Comparison of ENCODE assay signal across 23 cellular contexts in genomic region chr5:178564842-178565550, GRCh38.
"Had no signal": no experiment of that assay in that cellular context is flagged by ENCODE, and none has a peak within 500 bp of the region (broad histone marks: within the 10 kb centered on the region; RNA-seq: fewer than 3 reads in every experiment).

No MANE protein-coding gene starts in this region.

- H3K36me3 ChIP-seq: colonic mucosa, esophagus muscularis mucosa, left ventricle myocardium inferior had no signal

- DNase-seq: activated CD4-positive, alpha-beta memory T cell treated with anti-CD3 and anti-CD28 coated beads for 36 hours; activated CD4-positive, alpha-beta T cell treated with anti-CD3 and anti-CD28 coated beads for 48 hours; activated effector memory CD4-positive, alpha-beta T cell treated with Interleukin-2 at 50 U/mL for 16 hours; activated naive CD4-positive, alpha-beta T cell treated with anti-CD3 and anti-CD28 coated beads, Interleukin-2, amount 10 ng/mL, durations not matched to agents 7 days and 5 days; activated T-cell treated with anti-CD3 and anti-CD28 coated beads, Interleukin-2, amount 50 U/mL, for 72 hours; amygdala; colonic mucosa; dorsolateral prefrontal cortex; effector memory CD8-positive, alpha-beta T cell; kidney glomerular epithelial cell; left ventricle myocardium inferior; midbrain; small intestine; stimulated activated CD4-positive, alpha-beta T cell treated with anti-CD3 and anti-CD28 coated beads, Interleukin-15, amount 100 ng/mL, for 24 hours; stimulated activated CD8-positive, alpha-beta memory T cell treated with anti-CD3 and anti-CD28 coated beads, Interleukin-4, amount 100 ng/mL, for 48 hours; stimulated activated naive CD4-positive, alpha-beta T cell; testis had no signal

- H3K36me3 Mint-ChIP-seq: activated CD4-positive, alpha-beta memory T cell treated with anti-CD3 and anti-CD28 coated beads for 36 hours; activated naive CD4-positive, alpha-beta T cell treated with anti-CD3 and anti-CD28 coated beads, Interleukin-2, amount 10 ng/mL, durations not matched to agents 7 days and 5 days; natural killer cell treated with Interleukin-12 subunit alpha and Interleukin-12 subunit beta and Interleukin-15 and Interleukin-18, amount 100 ng/mL, for 72 hours had no signal

- H3K27ac ChIP-seq: colonic mucosa, dorsolateral prefrontal cortex, esophagus muscularis mucosa, left ventricle myocardium inferior, testis had no signal

- H3K4me1 Mint-ChIP-seq: activated naive CD4-positive, alpha-beta T cell treated with anti-CD3 and anti-CD28 coated beads, Interleukin-2, amount 10 ng/mL, durations not matched to agents 7 days and 5 days had no signal

- H3K4me1 ChIP-seq: colonic mucosa, esophagus muscularis mucosa, left ventricle myocardium inferior had no signal

- H3K9me3 Mint-ChIP-seq: activated CD4-positive, alpha-beta memory T cell treated with anti-CD3 and anti-CD28 coated beads for 36 hours; activated T-cell treated with anti-CD3 and anti-CD28 coated beads, Interleukin-2, amount 50 U/mL, for 72 hours; effector memory CD8-positive, alpha-beta T cell; natural killer cell treated with Interleukin-12 subunit alpha and Interleukin-12 subunit beta and Interleukin-15 and Interleukin-18, amount 100 ng/mL, for 72 hours; T-helper 1 cell treated with Interleukin-12 subunit alpha and Interleukin-12 subunit beta and Interleukin-4 antibody, amounts not matched to agents 30 μg/mL and 1 μg/mL, for 36 hours; type B pancreatic cell had no signal

- H3K9me3 ChIP-seq: colonic mucosa, esophagus muscularis mucosa, left ventricle myocardium inferior, testis had no signal

- H3K27me3 ChIP-seq: colonic mucosa, esophagus muscularis mucosa, testis had no signal

- ATAC-seq: activated T-cell treated with anti-CD3 and anti-CD28 coated beads, Interleukin-2, amount 50 U/mL, for 72 hours; effector memory CD8-positive, alpha-beta T cell; natural killer cell treated with Interleukin-12 subunit alpha and Interleukin-12 subunit beta and Interleukin-15 and Interleukin-18, amount 100 ng/mL, for 72 hours; sciatic nerve had no signal

- H3K4me3 ChIP-seq: colonic mucosa, dorsolateral prefrontal cortex, esophagus muscularis mucosa, left ventricle myocardium inferior, testis had no signal

- FAIRE-seq: bronchial epithelial cell, small intestine had no signal

- H3K27ac Mint-ChIP-seq: activated CD4-positive, alpha-beta memory T cell treated with anti-CD3 and anti-CD28 coated beads for 36 hours; activated naive CD4-positive, alpha-beta T cell treated with anti-CD3 and anti-CD28 coated beads, Interleukin-2, amount 10 ng/mL, durations not matched to agents 7 days and 5 days; activated T-cell treated with anti-CD3 and anti-CD28 coated beads, Interleukin-2, amount 50 U/mL, for 72 hours; effector memory CD8-positive, alpha-beta T cell; natural killer cell treated with Interleukin-12 subunit alpha and Interleukin-12 subunit beta and Interleukin-15 and Interleukin-18, amount 100 ng/mL, for 72 hours; T-helper 1 cell treated with Interleukin-12 subunit alpha and Interleukin-12 subunit beta and Interleukin-4 antibody, amounts not matched to agents 30 μg/mL and 1 μg/mL, for 36 hours; type B pancreatic cell had no signal

- H3K4me3 Mint-ChIP-seq: activated CD4-positive, alpha-beta memory T cell treated with anti-CD3 and anti-CD28 coated beads for 36 hours; activated naive CD4-positive, alpha-beta T cell treated with anti-CD3 and anti-CD28 coated beads, Interleukin-2, amount 10 ng/mL, durations not matched to agents 7 days and 5 days; activated T-cell treated with anti-CD3 and anti-CD28 coated beads, Interleukin-2, amount 50 U/mL, for 72 hours; effector memory CD8-positive, alpha-beta T cell; natural killer cell treated with Interleukin-12 subunit alpha and Interleukin-12 subunit beta and Interleukin-15 and Interleukin-18, amount 100 ng/mL, for 72 hours; T-helper 1 cell treated with Interleukin-12 subunit alpha and Interleukin-12 subunit beta and Interleukin-4 antibody, amounts not matched to agents 30 μg/mL and 1 μg/mL, for 36 hours; type B pancreatic cell had no signal
